In genomic region chr17:58412910-58413630, GRCh38 we compare ENCODE assay signal across 1 cellular context.
TF ChIP-seq lines count a peak whose summit lies in the region.

No MANE protein-coding gene starts in this region.

TF ChIP-seq in HepG2, 621 proteins besides CTCF, POLR2A, EP300 and RAD21 (continued from another document and continues in another):
- TF ChIP-seq ZBED4 (CRISPR knock-in tag; IDR thresholded peaks at IDR 0.05; ENCODE audit: borderline replicate concordance) = no peak
- no peak for TF ChIP-seq KLF11 (CRISPR knock-in tag; IDR thresholded peaks at IDR 0.05)
- no peak for TF ChIP-seq HCFC1 (IDR thresholded peaks at IDR 0.05; ENCODE audit: low read depth, low read length)
- TF ChIP-seq ZFP90 (CRISPR knock-in tag; IDR thresholded peaks at IDR 0.05; ENCODE audit: borderline replicate concordance) = no peak
- TF ChIP-seq HNRNPLL (IDR thresholded peaks at IDR 0.05; ENCODE audit: low read depth, low read length, poor library complexity, severe bottlenecking) = no peak
- TF ChIP-seq SOX13 (IDR thresholded peaks at IDR 0.05) = no peak
- TF ChIP-seq SOX13 (CRISPR knock-in tag; conservative IDR thresholded peaks at IDR 0.05 in 1 of 2, IDR thresholded peaks at IDR 0.05 in 1 of 2) = peak in 1 of 2 experiments; percentile 86; a peak in 2 of 4 replicates
- no peak for TF ChIP-seq ATF3 (CRISPR knock-in tag; IDR thresholded peaks at IDR 0.05)
- TF ChIP-seq ZNF33B (CRISPR knock-in tag; IDR thresholded peaks at IDR 0.05) = no peak
- TF ChIP-seq MAX (IDR thresholded peaks at IDR 0.05) = peak; percentile 81
- peak; percentile 82 for TF ChIP-seq NFIC (IDR thresholded peaks at IDR 0.05; ENCODE audit: low read length)
- TF ChIP-seq PRMT3 (CRISPR knock-in tag; IDR thresholded peaks at IDR 0.05; ENCODE audit: borderline replicate concordance, low read depth) = no peak
- TF ChIP-seq ZNF256 (CRISPR knock-in tag; conservative IDR thresholded peaks at IDR 0.05) = no peak
- TF ChIP-seq ZNF710 (CRISPR knock-in tag; IDR thresholded peaks at IDR 0.05; ENCODE audit: borderline replicate concordance) = no peak
- TF ChIP-seq SIN3B (IDR thresholded peaks at IDR 0.05; ENCODE audit: low read length) = no peak
- no peak for TF ChIP-seq THYN1 (CRISPR knock-in tag; IDR thresholded peaks at IDR 0.05; ENCODE audit: borderline replicate concordance, low read depth)
- TF ChIP-seq MXI1 (IDR thresholded peaks at IDR 0.05; ENCODE audit: borderline replicate concordance, low read depth, low read length) = peak; percentile 74; the same call in 1 of the 3 replicates
- no peak for TF ChIP-seq RBFOX2 (IDR thresholded peaks at IDR 0.05; ENCODE audit: low read depth, low read length)
- TF ChIP-seq SCMH1 (CRISPR knock-in tag; IDR thresholded peaks at IDR 0.05; ENCODE audit: borderline replicate concordance) = no peak
- no peak for TF ChIP-seq ZNF468 (CRISPR knock-in tag; IDR thresholded peaks at IDR 0.05)
- no peak for TF ChIP-seq ZNF276 (CRISPR knock-in tag; IDR thresholded peaks at IDR 0.05; ENCODE audit: low read depth)
- TF ChIP-seq ZNF280D (CRISPR knock-in tag; IDR thresholded peaks at IDR 0.05) = 0 out of 2 replicates have a peak, but pooled peaks have one; percentile 28
- no peak for TF ChIP-seq CEBPZ (IDR thresholded peaks at IDR 0.05; ENCODE audit: low read length)
- no peak for TF ChIP-seq DDIT3 (CRISPR knock-in tag; IDR thresholded peaks at IDR 0.05)
- no peak for TF ChIP-seq HOXA3 (CRISPR knock-in tag; IDR thresholded peaks at IDR 0.05)
- no peak for TF ChIP-seq MLX (CRISPR knock-in tag; IDR thresholded peaks at IDR 0.05)
- TF ChIP-seq PAWR (CRISPR knock-in tag; IDR thresholded peaks at IDR 0.05; ENCODE audit: borderline replicate concordance) = no peak
- TF ChIP-seq ZSCAN12 (CRISPR knock-in tag; IDR thresholded peaks at IDR 0.05) = no peak
- TF ChIP-seq PRDM10 (CRISPR knock-in tag; IDR thresholded peaks at IDR 0.05; ENCODE audit: low read depth) = peak; percentile 58; the same call in 1 of the 2 replicates
- no peak for TF ChIP-seq ZNF432 (CRISPR knock-in tag; IDR thresholded peaks at IDR 0.05; ENCODE audit: borderline replicate concordance)
- no peak for TF ChIP-seq ZNF784 (CRISPR knock-in tag; IDR thresholded peaks at IDR 0.05; ENCODE audit: borderline replicate concordance)
- TF ChIP-seq ZNF224 (CRISPR knock-in tag; IDR thresholded peaks at IDR 0.05) = no peak
